In genomic region chr17:12789976-12790805, GRCh38 we compare ENCODE assay signal across 8 cellular contexts. TPM values are rescaled to one million over a fixed set of nuclear protein-coding genes. Genes with fewer than 3 reads are reported as not detected.
DNase-seq lines count a peak whose midpoint lies in the region; ATAC-seq lines count a peak whose summit lies in the region.

No MANE protein-coding gene starts in this region.

- ATAC-seq in CD4-positive, CD25-positive, alpha-beta regulatory T cell (ENCODE audit: low read depth in 2 of 2): no peak
- ATAC-seq in HG02852 (IDR thresholded peaks at IDR 0.05; ENCODE audit: unreplicated experiment): peak; percentile 25
- no peak for ATAC-seq in GM21717 (IDR thresholded peaks at IDR 0.05; ENCODE audit: unreplicated experiment)
- ATAC-seq in HG03196 (IDR thresholded peaks at IDR 0.05; ENCODE audit: unreplicated experiment): no peak

- H3K9me3 Mint-ChIP-seq in CD4-positive, CD25-positive, alpha-beta regulatory T cell: peaks cover 0 to 6% (median 3%) of the 10 kb centered on the region in 7 donors
- H3K9me3 Mint-ChIP-seq in immature natural killer cell: peaks cover 0 to 4% (median under 1%) of the 10 kb centered on the region in 6 donors

- peak overlapping the region; percentile 73 for H3K9ac ChIP-seq in adipocyte (ENCODE audit: low read length)
- H3K9ac ChIP-seq in subcutaneous abdominal adipose tissue (ENCODE audit: low read length in 5 of 5): peak overlapping the region in 2 of 5 donors; percentile 6 to 66

- no peak overlapping the region for H3K27ac Mint-ChIP-seq in CD4-positive, CD25-positive, alpha-beta regulatory T cell
- no peak overlapping the region for H3K27ac Mint-ChIP-seq in immature natural killer cell

- H3K36me3 ChIP-seq in CD4-positive, CD25-positive, alpha-beta regulatory T cell (ENCODE audit: control insufficient read depth, insufficient read depth, low read length): no peaks in the 10 kb centered on the region
- H3K36me3 ChIP-seq in adipocyte (ENCODE audit: control insufficient read depth, insufficient read depth, low read length, severe bottlenecking): no peaks in the 10 kb centered on the region
- H3K36me3 ChIP-seq in subcutaneous abdominal adipose tissue (ENCODE audit: control insufficient read depth in 5 of 5, insufficient read depth in 5 of 5, low read length in 5 of 5): no peaks in the 10 kb centered on the region

- H3K4me1 Mint-ChIP-seq in CD4-positive, CD25-positive, alpha-beta regulatory T cell: peaks cover 0 to 11% (median 0%) of the 10 kb centered on the region in 4 donors
- H3K4me1 Mint-ChIP-seq in immature natural killer cell: peaks cover 0 to 3% of the 10 kb centered on the region in 2 donors

- no peaks in the 10 kb centered on the region for H3K4me1 ChIP-seq in CD4-positive, CD25-positive, alpha-beta regulatory T cell (ENCODE audit: control insufficient read depth, insufficient read depth, low read length, poor library complexity, severe bottlenecking)
- H3K4me1 ChIP-seq in adipocyte (ENCODE audit: control insufficient read depth, insufficient read depth, low read length) (peaks cover 6% of the 10 kb centered on the region), subcutaneous abdominal adipose tissue (ENCODE audit: control insufficient read depth in 5 of 5, insufficient read depth in 5 of 5, low read length in 5 of 5) (peaks cover 0 to 14% (median 12%) of the 10 kb centered on the region in 5 donors)

- no peaks in the 10 kb centered on the region for H3K36me3 Mint-ChIP-seq in CD4-positive, CD25-positive, alpha-beta regulatory T cell
- no peaks in the 10 kb centered on the region for H3K36me3 Mint-ChIP-seq in immature natural killer cell

- peaks cover 11% of the 10 kb centered on the region for H3K27me3 ChIP-seq in CD4-positive, CD25-positive, alpha-beta regulatory T cell (ENCODE audit: control insufficient read depth, insufficient read depth, low read length)
- H3K27me3 ChIP-seq in adipocyte (replicated peaks; ENCODE audit: control insufficient read depth, insufficient read depth, low read length): peaks cover 19% of the 10 kb centered on the region
- peaks cover 0 to 15% (median 4%) of the 10 kb centered on the region in 5 donors for H3K27me3 ChIP-seq in subcutaneous abdominal adipose tissue (ENCODE audit: control insufficient read depth in 5 of 5, insufficient read depth in 4 of 5, low read length in 5 of 5)

- H3K4me3 ChIP-seq in CD4-positive, CD25-positive, alpha-beta regulatory T cell (ENCODE audit: low read depth, low read length): no peak overlapping the region
- H3K4me3 ChIP-seq in adipocyte (ENCODE audit: low read length): peak overlapping the region; percentile 88
- peak overlapping the region; percentile 53 to 79 (median 73) for H3K4me3 ChIP-seq in subcutaneous abdominal adipose tissue (ENCODE audit: low read depth in 1 of 5, low read length in 5 of 5)

- H3K9me3 ChIP-seq in CD4-positive, CD25-positive, alpha-beta regulatory T cell (ENCODE audit: control insufficient read depth in 2 of 2, low read length in 2 of 2): no peaks in the 10 kb centered on the region
- H3K9me3 ChIP-seq in adipocyte (ENCODE audit: control insufficient read depth, low read length) (no peaks in the 10 kb centered on the region), subcutaneous abdominal adipose tissue (ENCODE audit: control insufficient read depth in 5 of 5, low read length in 5 of 5) (no peaks in the 10 kb centered on the region)

- peaks cover 23% of the 10 kb centered on the region for H3K27me3 Mint-ChIP-seq in CD4-positive, CD25-positive, alpha-beta regulatory T cell
- H3K27me3 Mint-ChIP-seq in immature natural killer cell (ENCODE audit: low read depth in 3 of 3): peaks cover 12 to 14% (median 14%) of the 10 kb centered on the region in 3 donors

- DNase-seq in CD4-positive, CD25-positive, alpha-beta regulatory T cell: no peak
- DNase-seq in adipocyte (ENCODE audit: low read depth): no peak
- DNase-seq in immature natural killer cell: no peak
- DNase-seq in mucosa of gallbladder (ENCODE audit: low spot score): no peak

- no peak overlapping the region for H3K27ac ChIP-seq in CD4-positive, CD25-positive, alpha-beta regulatory T cell (ENCODE audit: insufficient read depth, low read length, poor library complexity, severe bottlenecking)
- H3K27ac ChIP-seq in subcutaneous abdominal adipose tissue (ENCODE audit: low read depth, low read length): no peak overlapping the region

- H3K4me3 Mint-ChIP-seq in CD4-positive, CD25-positive, alpha-beta regulatory T cell: peak overlapping the region in 3 of 4 donors; percentile 50 to 82 (median 68)
- peak overlapping the region in 3 of 5 donors; percentile 29 to 59 (median 33) for H3K4me3 Mint-ChIP-seq in immature natural killer cell

RNA-seq across cellular contexts. Expression of gene ARHGAP44, which starts 0.9 kb away (rescaled TPM):
- total RNA-seq in CD4-positive, CD25-positive, alpha-beta regulatory T cell: not detected
- under 1 TPM in 2 of 4 donors, not detected in 2; 0.10 to 0.95 TPM for polyA plus RNA-seq in CD4-positive, CD25-positive, alpha-beta regulatory T cell
- under 1 TPM in 1 of 3 donors, not detected in 2; 0.13 TPM for polyA plus RNA-seq in immature natural killer cell
- total RNA-seq in mucosa of gallbladder: 40.9 TPM

Comparison
In these comparisons a context has a peak if more than half of its experiments do, and no peak if none do; other contexts are left out.
1. RNA of gene ARHGAP44, which starts 0.9 kb away (total RNA-seq): 40.9 TPM in mucosa of gallbladder (single experiment); not detected in CD4-positive, CD25-positive, alpha-beta regulatory T cell (single experiment); every median in the first group is over 10 times any median in the second.